Comparison of ENCODE assay signal across 19 cellular contexts in the genomic region with DNA sequence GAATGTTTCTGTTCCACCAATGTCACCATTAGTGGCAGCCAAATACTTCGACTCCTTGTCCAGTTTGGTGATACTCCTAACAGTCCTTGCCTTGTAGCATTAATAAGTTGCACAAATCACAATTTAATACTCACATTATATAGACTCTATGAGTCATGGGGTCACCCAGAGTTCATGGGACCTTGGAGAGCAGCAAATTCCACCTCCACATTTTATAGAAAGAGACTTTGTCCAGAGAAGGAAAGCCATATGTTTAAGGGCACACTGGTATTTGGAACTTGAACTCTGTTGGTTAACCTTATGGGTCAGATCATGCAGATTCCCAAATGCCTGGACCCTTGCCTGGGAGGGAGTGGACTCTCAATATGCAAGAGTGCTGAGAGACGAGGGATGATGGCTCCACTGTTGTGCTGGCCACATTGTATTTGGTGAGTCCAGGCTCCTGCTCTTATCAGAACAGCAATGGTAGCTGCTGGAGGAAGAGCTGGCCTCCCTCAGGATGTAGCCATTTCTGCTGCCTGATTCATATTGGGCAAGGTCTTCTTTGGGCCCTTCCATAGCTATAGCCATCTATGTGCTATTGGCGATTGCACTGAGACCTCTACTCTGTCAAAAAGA. TPM values are rescaled to one million over a fixed set of nuclear protein-coding genes. Genes with fewer than 3 reads are reported as not detected.
DNase-seq lines count a peak whose midpoint lies in the region; ATAC-seq and TF ChIP-seq lines count a peak whose summit lies in the region.
"Had no signal": no experiment of that assay in that cellular context is flagged by ENCODE, and none has a peak within 500 bp of the region (broad histone marks: within the 10 kb centered on the region; RNA-seq: fewer than 3 reads in every experiment).

No MANE protein-coding gene starts in this region.

- TF ChIP-seq EP300 in Ishikawa (IDR thresholded peaks at IDR 0.05; ENCODE audit: borderline replicate concordance), result no peak

- in situ Hi-C loops in astrocyte of the spinal cord (cut with HindIII; ENCODE audit: low sequenced_read_pairs), result no loop called here

- H3K4me3 ChIP-seq in astrocyte of the spinal cord (ENCODE audit: low read depth, low read length), result no peak overlapping the region
- H3K4me3 ChIP-seq: ascending aorta, heart right ventricle, MG63, prostate gland, SJSA1, tibial artery had no signal

- intact Hi-C loops in posterior vena cava (cut with DNase I), result no loop called here

- no peak for TF ChIP-seq CTCF in astrocyte of the spinal cord (IDR thresholded peaks at IDR 0.05; ENCODE audit: low read depth, low read length)

- DNase-seq in Daoy (ENCODE audit: low read depth), result peak; percentile 28
- DNase-seq in astrocyte of the spinal cord (ENCODE audit: low read depth, low spot score), result peak; percentile 17
- DNase-seq in foreskin melanocyte, result peak; percentile 79
- DNase-seq in posterior vena cava (ENCODE audit: low spot score), result no peak
- no peak for DNase-seq in GDM1 (lab: John Stamatoyannopoulos, UW)
- DNase-seq in NCI-H2196 treated with DMSO at 0.1 percent for 48 hours (lab: John Stamatoyannopoulos, UW; ENCODE audit: unreplicated experiment), result no peak
- DNase-seq: activated CD4-positive, alpha-beta memory T cell treated with anti-CD3 and anti-CD28 coated beads, Interleukin-2, amount 10 ng/mL, durations not matched to agents 7 days and 5 days; effector memory CD8-positive, alpha-beta T cell; heart right ventricle; MG63; NCI-H2081 treated with DMSO at 0.1 percent for 48 hours; stimulated activated CD8-positive, alpha-beta memory T cell treated with anti-CD3 and anti-CD28 coated beads, Interleukin-4, amount 100 ng/mL, for 48 hours; tibial artery had no signal

- TF ChIP-seq RAD21 in Ishikawa (IDR thresholded peaks at IDR 0.05; ENCODE audit: low read depth), result no peak

- ATAC-seq in GM21447 (IDR thresholded peaks at IDR 0.05; ENCODE audit: unreplicated experiment), result no peak
- ATAC-seq: activated T-helper 17 cell treated with anti-CD3 and anti-CD28 coated beads, Interleukin-2, amount 50 U/mL, for 72 hours; effector memory CD8-positive, alpha-beta T cell; heart right ventricle had no signal

TF ChIP-seq in Ishikawa, 13 proteins besides CTCF, POLR2A, EP300 and RAD21:
- TF ChIP-seq, protein P1, sequence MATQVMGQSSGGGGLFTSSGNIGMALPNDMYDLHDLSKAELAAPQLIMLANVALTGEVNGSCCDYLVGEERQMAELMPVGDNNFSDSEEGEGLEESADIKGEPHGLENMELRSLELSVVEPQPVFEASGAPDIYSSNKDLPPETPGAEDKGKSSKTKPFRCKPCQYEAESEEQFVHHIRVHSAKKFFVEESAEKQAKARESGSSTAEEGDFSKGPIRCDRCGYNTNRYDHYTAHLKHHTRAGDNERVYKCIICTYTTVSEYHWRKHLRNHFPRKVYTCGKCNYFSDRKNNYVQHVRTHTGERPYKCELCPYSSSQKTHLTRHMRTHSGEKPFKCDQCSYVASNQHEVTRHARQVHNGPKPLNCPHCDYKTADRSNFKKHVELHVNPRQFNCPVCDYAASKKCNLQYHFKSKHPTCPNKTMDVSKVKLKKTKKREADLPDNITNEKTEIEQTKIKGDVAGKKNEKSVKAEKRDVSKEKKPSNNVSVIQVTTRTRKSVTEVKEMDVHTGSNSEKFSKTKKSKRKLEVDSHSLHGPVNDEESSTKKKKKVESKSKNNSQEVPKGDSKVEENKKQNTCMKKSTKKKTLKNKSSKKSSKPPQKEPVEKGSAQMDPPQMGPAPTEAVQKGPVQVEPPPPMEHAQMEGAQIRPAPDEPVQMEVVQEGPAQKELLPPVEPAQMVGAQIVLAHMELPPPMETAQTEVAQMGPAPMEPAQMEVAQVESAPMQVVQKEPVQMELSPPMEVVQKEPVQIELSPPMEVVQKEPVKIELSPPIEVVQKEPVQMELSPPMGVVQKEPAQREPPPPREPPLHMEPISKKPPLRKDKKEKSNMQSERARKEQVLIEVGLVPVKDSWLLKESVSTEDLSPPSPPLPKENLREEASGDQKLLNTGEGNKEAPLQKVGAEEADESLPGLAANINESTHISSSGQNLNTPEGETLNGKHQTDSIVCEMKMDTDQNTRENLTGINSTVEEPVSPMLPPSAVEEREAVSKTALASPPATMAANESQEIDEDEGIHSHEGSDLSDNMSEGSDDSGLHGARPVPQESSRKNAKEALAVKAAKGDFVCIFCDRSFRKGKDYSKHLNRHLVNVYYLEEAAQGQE (IDR thresholded peaks at IDR 0.05; ENCODE audit: low read depth), result peak; percentile 79
- no peak for TF ChIP-seq TAF1 (IDR thresholded peaks at IDR 0.05; ENCODE audit: low read depth)

RNA-seq across cellular contexts. Expression of a gene that starts 30.6 kb away (rescaled TPM):
- 5.0 and 11.1 TPM in 2 replicates for total RNA-seq in Daoy (2014; rRNA removed; shearing (Covaris generic))
- total RNA-seq in posterior vena cava, result 1 to 10 TPM; 3.1 to 3.5 TPM

Comparison
In these comparisons a context has a peak if more than half of its experiments do, and no peak if none do; other contexts are left out.
1. DNase-seq: peak in Daoy (single experiment), astrocyte of the spinal cord (single experiment) and foreskin melanocyte (single experiment); none in posterior vena cava (single experiment), GDM1 (single experiment) and NCI-H2196 treated with DMSO at 0.1 percent for 48 hours (single experiment).